In the genomic region with DNA sequence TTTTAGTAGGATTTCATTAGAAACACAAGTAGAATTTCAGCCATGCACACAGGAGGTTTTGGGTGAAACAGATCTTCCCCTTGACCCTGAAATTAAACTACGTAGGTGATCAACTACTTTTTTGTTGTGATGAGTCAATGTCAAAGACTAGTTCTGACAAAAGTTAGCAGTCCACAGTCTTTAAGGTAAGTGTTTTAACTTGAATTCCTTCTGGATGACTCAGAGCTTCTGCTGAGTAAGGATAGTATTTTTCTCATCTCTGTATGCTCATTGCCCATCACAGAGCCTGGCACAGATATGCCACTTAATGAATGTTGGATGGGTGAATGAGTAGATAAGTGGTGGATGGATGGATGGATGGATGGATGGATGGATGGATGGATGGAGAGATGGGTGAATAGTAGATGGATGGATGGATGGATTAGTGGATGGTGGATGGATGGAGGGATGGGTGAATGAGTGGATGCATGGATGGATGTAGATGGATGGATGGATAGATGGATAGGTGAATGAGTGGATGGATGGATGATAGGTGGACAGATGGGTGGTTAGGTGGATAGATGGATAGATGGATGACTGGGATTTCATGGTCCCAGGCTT, we compare ENCODE assay signal across 1 cellular context.
TF ChIP-seq lines count a peak whose summit lies in the region.

No MANE protein-coding gene starts in this region.

TF ChIP-seq in H1, 55 proteins besides CTCF, POLR2A, EP300 and RAD21:
- TF ChIP-seq SRF (IDR thresholded peaks at IDR 0.05; ENCODE audit: low read depth, low read length) (no peak), HDAC2 (IDR thresholded peaks at IDR 0.05; ENCODE audit: borderline replicate concordance in 1 of 2, low read depth in 2 of 2, low read length in 2 of 2) (no peak), SP1 (IDR thresholded peaks at IDR 0.05; ENCODE audit: low read depth, low read length) (no peak), NRF1 (IDR thresholded peaks at IDR 0.05; ENCODE audit: low read depth, low read length) (no peak), TAF1 (IDR thresholded peaks at IDR 0.05; ENCODE audit: low read depth, low read length) (no peak), TEAD4 (IDR thresholded peaks at IDR 0.05; ENCODE audit: low read depth, low read length) (no peak), KDM4A (IDR thresholded peaks at IDR 0.05; ENCODE audit: low read depth, low read length, severe bottlenecking) (no peak), ZNF274 (IDR thresholded peaks at IDR 0.05; ENCODE audit: borderline replicate concordance, extremely low read depth, low read length) (no peak), TBP (IDR thresholded peaks at IDR 0.05; ENCODE audit: low read depth, low read length) (no peak), RFX5 (IDR thresholded peaks at IDR 0.05; ENCODE audit: borderline replicate concordance, low read depth, low read length) (no peak), YY1 (IDR thresholded peaks at IDR 0.05; ENCODE audit: low read depth, low read length) (no peak), SIRT6 (IDR thresholded peaks at IDR 0.05; ENCODE audit: low read length) (no peak)
- TF ChIP-seq, protein P1, sequence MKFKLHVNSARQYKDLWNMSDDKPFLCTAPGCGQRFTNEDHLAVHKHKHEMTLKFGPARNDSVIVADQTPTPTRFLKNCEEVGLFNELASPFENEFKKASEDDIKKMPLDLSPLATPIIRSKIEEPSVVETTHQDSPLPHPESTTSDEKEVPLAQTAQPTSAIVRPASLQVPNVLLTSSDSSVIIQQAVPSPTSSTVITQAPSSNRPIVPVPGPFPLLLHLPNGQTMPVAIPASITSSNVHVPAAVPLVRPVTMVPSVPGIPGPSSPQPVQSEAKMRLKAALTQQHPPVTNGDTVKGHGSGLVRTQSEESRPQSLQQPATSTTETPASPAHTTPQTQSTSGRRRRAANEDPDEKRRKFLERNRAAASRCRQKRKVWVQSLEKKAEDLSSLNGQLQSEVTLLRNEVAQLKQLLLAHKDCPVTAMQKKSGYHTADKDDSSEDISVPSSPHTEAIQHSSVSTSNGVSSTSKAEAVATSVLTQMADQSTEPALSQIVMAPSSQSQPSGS (IDR thresholded peaks at IDR 0.05; ENCODE audit: low read length), result no peak
- TF ChIP-seq, protein P2, sequence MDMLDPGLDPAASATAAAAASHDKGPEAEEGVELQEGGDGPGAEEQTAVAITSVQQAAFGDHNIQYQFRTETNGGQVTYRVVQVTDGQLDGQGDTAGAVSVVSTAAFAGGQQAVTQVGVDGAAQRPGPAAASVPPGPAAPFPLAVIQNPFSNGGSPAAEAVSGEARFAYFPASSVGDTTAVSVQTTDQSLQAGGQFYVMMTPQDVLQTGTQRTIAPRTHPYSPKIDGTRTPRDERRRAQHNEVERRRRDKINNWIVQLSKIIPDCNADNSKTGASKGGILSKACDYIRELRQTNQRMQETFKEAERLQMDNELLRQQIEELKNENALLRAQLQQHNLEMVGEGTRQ (IDR thresholded peaks at IDR 0.05; ENCODE audit: low read length), result no peak
